In the genomic region with DNA sequence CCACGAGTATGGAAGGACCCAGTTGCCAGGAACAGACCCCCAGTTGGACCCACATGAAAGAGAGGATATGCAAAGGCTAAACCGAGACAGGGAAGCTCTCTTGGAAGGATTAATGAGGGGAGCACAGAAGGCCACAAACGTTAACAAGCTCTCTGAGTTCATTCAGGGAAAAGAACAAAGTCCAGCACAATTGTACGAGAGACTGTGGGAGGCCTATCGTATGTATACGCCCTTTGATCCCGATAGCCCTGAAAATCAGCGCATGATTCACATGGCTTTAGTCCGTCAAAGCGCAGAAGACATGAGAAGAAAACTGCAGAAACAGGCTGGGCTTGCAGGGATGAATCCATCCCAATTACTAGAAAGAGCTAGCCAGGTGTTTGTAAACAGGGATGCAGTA, we compare ENCODE assay signal across 2 cellular contexts. TPM values are rescaled to one million over a fixed set of nuclear protein-coding genes. Genes with fewer than 3 reads are reported as not detected.
"Had no signal": no experiment of that assay in that cellular context is flagged by ENCODE, and none has a peak within 500 bp of the region (broad histone marks: within the 10 kb centered on the region; RNA-seq: fewer than 3 reads in every experiment).

No MANE protein-coding gene starts in this region.

RNA-seq across cellular contexts. Expression of gene DEFB131A, which starts 8.0 kb away (rescaled TPM):
- total RNA-seq: G401, GM12878 had no signal
- polyA plus RNA-seq: GM12878 had no signal
